28 cellular contexts compared by ENCODE assay signal in genomic region chr17:40621558-40621957, GRCh38. TPM values are rescaled to one million over a fixed set of nuclear protein-coding genes. Genes with fewer than 3 reads are reported as not detected.
DNase-seq lines count a peak whose midpoint lies in the region; ATAC-seq and TF ChIP-seq lines count a peak whose summit lies in the region.
"Had no signal": no experiment of that assay in that cellular context is flagged by ENCODE, and none has a peak within 500 bp of the region (broad histone marks: within the 10 kb centered on the region; RNA-seq: fewer than 3 reads in every experiment).

No MANE protein-coding gene starts in this region.

- H3K9me3 ChIP-seq in SK-N-MC (ENCODE audit: low read depth, low read length) (no peaks in the 10 kb centered on the region), gastroesophageal sphincter (no peaks in the 10 kb centered on the region), stomach (no peaks in the 10 kb centered on the region)
- H3K9me3 ChIP-seq: Caco-2, mucosa of descending colon, SJSA1, thyroid gland had no signal

- DNase-seq in EH (ENCODE audit: low read depth) (peak; percentile 39), SK-N-MC (ENCODE audit: low read depth, low spot score) (no peak), stomach (no peak), GOT3 (lab: John Stamatoyannopoulos, UW) (no peak)
- DNase-seq: activated CD4-positive, alpha-beta T cell treated with anti-CD3 and anti-CD28 coated beads, Interleukin-2, amount 10 ng/mL, durations not matched to agents 7 days and 5 days; activated T-cell treated with anti-CD3 and anti-CD28 coated beads, Interleukin-2, amount 50 U/mL, for 48 hours; Caco-2; central memory CD4-positive, alpha-beta T cell; erythroblast; GDM1; GM23248; hypothalamus; mucosa of descending colon; NCI-H1048; NCI-H1694; NCI-H446 treated with DMSO at 0.1 percent for 48 hours; NCI-H82; stimulated activated CD4-positive, alpha-beta T cell treated with anti-CD3 and anti-CD28 coated beads, Interleukin-1b, Interleukin-23, amount 100 ng/mL, for 48 hours; thyroid gland; WERI-Rb-1 had no signal

- H3K27ac ChIP-seq in SK-N-MC (peak overlapping the region; percentile 53; the same call in 1 of the 2 replicates), gastroesophageal sphincter (peak overlapping the region in 3 of 4 donors; percentile 48 to 61 (median 59)), stomach (peak overlapping the region in 3 of 5 donors; percentile 23 to 40 (median 36))
- H3K27ac ChIP-seq: C4-2B, GM23248, SJSA1, thyroid gland, WERI-Rb-1 had no signal

- TF ChIP-seq POLR2A in gastroesophageal sphincter (IDR thresholded peaks at IDR 0.05) (no peak), stomach (IDR thresholded peaks at IDR 0.05) (no peak)

- no peak overlapping the region for H3K9ac ChIP-seq in SK-N-MC (ENCODE audit: insufficient read length)
- H3K9ac ChIP-seq: GM23248 had no signal

- WGBS in gastroesophageal sphincter (ENCODE audit: low coverage in 1 of 2), 2 donors: 36 to 37% methylated on average over 4 to 5 of the region's 8 CpGs
- WGBS in stomach, 5 donors: 63 to 70% (median 64%) methylated on average over 8 of the region's 8 CpGs

- ATAC-seq in gastroesophageal sphincter (no peak), HG03432 (IDR thresholded peaks at IDR 0.05; ENCODE audit: unreplicated experiment) (no peak), GM19467 (IDR thresholded peaks at IDR 0.05; ENCODE audit: unreplicated experiment) (no peak)
- ATAC-seq: mucosa of descending colon had no signal

- TF ChIP-seq EP300 in gastroesophageal sphincter (IDR thresholded peaks at IDR 0.05) (no peak), stomach (IDR thresholded peaks at IDR 0.05) (no peak)

- intact Hi-C loops in stomach (cut with DNase I; ENCODE audit: low total_unique reads): no loop called here

- H3K4me1 ChIP-seq in gastroesophageal sphincter: peaks cover 0 to 37% (median 0%) of the 10 kb centered on the region in 3 donors
- peaks cover 0 to 19% (median 12%) of the 10 kb centered on the region in 4 donors for H3K4me1 ChIP-seq in stomach
- H3K4me1 ChIP-seq: SJSA1 had no signal

- TF ChIP-seq CTCF in gastroesophageal sphincter (IDR thresholded peaks at IDR 0.05): no peak
- TF ChIP-seq CTCF in stomach (IDR thresholded peaks at IDR 0.05): no peak

- peaks cover 31% of the 10 kb centered on the region for H3K27me3 ChIP-seq in gastroesophageal sphincter
- peaks cover 0 to 30% (median 6%) of the 10 kb centered on the region in 3 donors for H3K27me3 ChIP-seq in stomach
- H3K27me3 ChIP-seq: thyroid gland had no signal

- H3K4me3 ChIP-seq in SK-N-MC (no peak overlapping the region), gastroesophageal sphincter (no peak overlapping the region), stomach (no peak overlapping the region)
- H3K4me3 ChIP-seq: GM23248, mucosa of descending colon, SJSA1, thyroid gland had no signal

- H3K36me3 ChIP-seq in SK-N-MC (ENCODE audit: insufficient read depth, low read length) (no peaks in the 10 kb centered on the region), gastroesophageal sphincter (no peaks in the 10 kb centered on the region), stomach (no peaks in the 10 kb centered on the region)
- H3K36me3 ChIP-seq: SJSA1, thyroid gland, WERI-Rb-1 had no signal

RNA-seq across cellular contexts. Expression of gene SMARCE1, which starts 26.1 kb away (rescaled TPM):
- total RNA-seq in gastroesophageal sphincter (100 to 1,000 TPM; 102 to 131 (median 109) TPM), stomach (100 to 1,000 TPM in 3 of 5 donors, 10 to 100 TPM in 2; 27.5 to 125 (median 104) TPM)
- polyA plus RNA-seq in stomach: 10 to 100 TPM; 53.3 to 77.7 (median 61.8) TPM

RNA-seq across cellular contexts. Expression of gene KRT222, which starts 43.4 kb away (rescaled TPM):
- total RNA-seq in gastroesophageal sphincter (10 to 100 TPM in 1 of 4 donors, 1 to 10 TPM in 2, under 1 TPM in 1; 0.94 to 17.8 (median 1.8) TPM), stomach (1 to 10 TPM in 1 of 5 donors, not detected in 4; 2.8 TPM)
- polyA plus RNA-seq in stomach: 1 to 10 TPM in 1 of 3 donors, under 1 TPM in 2; 0.33 to 1.1 (median 0.61) TPM
- total RNA-seq: activated CD4-positive, alpha-beta T cell treated with anti-CD3 and anti-CD28 coated beads, Interleukin-2, amount 10 ng/mL, durations not matched to agents 7 days and 5 days; Caco-2; GM23248; HT-29; lung microvascular endothelial cell; RPMI7951; SJSA1 had no signal
- polyA plus RNA-seq: GM23248 had no signal

RNA-seq across cellular contexts. Expression of gene CCR7, which starts 56.3 kb away (rescaled TPM):
- total RNA-seq in gastroesophageal sphincter (1 to 10 TPM in 1 of 4 donors, under 1 TPM in 2, not detected in 1; 0.15 to 2.2 (median 0.35) TPM), stomach (1 to 10 TPM in 1 of 5 donors, not detected in 4; 3.1 TPM)
- 1 to 10 TPM in 1 of 3 donors, under 1 TPM in 1, not detected in 1; 0.92 to 1.4 TPM for polyA plus RNA-seq in stomach
- total RNA-seq: Caco-2, GM23248, HT-29, lung microvascular endothelial cell, RPMI7951, SJSA1 had no signal
